In the genomic region with DNA sequence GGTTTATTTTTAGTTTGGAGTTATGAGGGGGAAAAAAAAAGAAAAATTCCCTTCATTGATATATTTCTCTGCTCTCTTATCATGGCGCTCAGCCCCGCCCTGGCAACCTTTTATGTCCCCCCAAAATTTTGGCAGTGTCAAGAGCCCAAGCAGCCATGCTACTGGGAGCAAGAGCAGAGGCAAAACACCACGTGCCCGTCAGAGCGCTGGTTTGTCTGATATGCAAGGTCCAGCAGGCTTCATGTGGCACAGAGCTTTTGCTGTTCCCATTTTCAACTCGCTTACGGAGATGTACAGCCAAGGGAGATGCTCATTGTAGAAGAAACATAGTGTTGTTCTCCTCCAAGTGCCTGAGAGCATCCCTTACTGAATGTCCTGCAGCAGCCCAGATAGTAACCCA, we compare ENCODE assay signal across 22 cellular contexts. TPM values are rescaled to one million over a fixed set of nuclear protein-coding genes. Genes with fewer than 3 reads are reported as not detected.
DNase-seq lines count a peak whose midpoint lies in the region; ATAC-seq lines count a peak whose summit lies in the region.
"Had no signal": no experiment of that assay in that cellular context is flagged by ENCODE, and none has a peak within 500 bp of the region (broad histone marks: within the 10 kb centered on the region; RNA-seq: fewer than 3 reads in every experiment).

No MANE protein-coding gene starts in this region.

- no peak for ATAC-seq in activated T-cell treated with anti-CD3 and anti-CD28 coated beads, Interleukin-2, amount 50 U/mL, for 4 hours
- ATAC-seq: A549, GM12878 had no signal

- no peaks in the 10 kb centered on the region for H3K27me3 Mint-ChIP-seq in activated T-cell treated with anti-CD3 and anti-CD28 coated beads, Interleukin-2, amount 50 U/mL, for 4 hours (ENCODE audit: low read depth)
- H3K27me3 Mint-ChIP-seq: CD4-positive, alpha-beta memory T cell had no signal

- no peak overlapping the region for H3K4me3 Mint-ChIP-seq in activated T-cell treated with anti-CD3 and anti-CD28 coated beads, Interleukin-2, amount 50 U/mL, for 4 hours
- H3K4me3 Mint-ChIP-seq: CD4-positive, alpha-beta memory T cell had no signal

- DNase-seq in Ammon's horn (ENCODE audit: low spot score) (peak; percentile 39), caudate nucleus (lab: John Stamatoyannopoulos, UW) (peak in 8 of 61 donors; percentile 2 to 20 (median 6)), pons (ENCODE audit: low spot score) (peak; percentile 41), DMS53 treated with DMSO at 0.1 percent for 48 hours (lab: John Stamatoyannopoulos, UW; ENCODE audit: unreplicated experiment) (no peak), activated gamma-delta T cell treated with Interleukin-2 at 50 U/mL for 16 hours (no peak), hepatic stellate cell (ENCODE audit: low spot score) (no peak)
- no peak for DNase-seq in activated T-cell treated with anti-CD3 and anti-CD28 coated beads, Interleukin-2, amount 50 U/mL, for 4 hours
- DNase-seq: 8988T; ACHN; AML-193; Calu3; CD4-positive, alpha-beta memory T cell; COR-L47; DMS79; EL; GDM1; GM23248; H7; HCEC 1CT had no signal

- H3K4me1 Mint-ChIP-seq in activated T-cell treated with anti-CD3 and anti-CD28 coated beads, Interleukin-2, amount 50 U/mL, for 4 hours (ENCODE audit: low read depth) = no peaks in the 10 kb centered on the region
- H3K4me1 Mint-ChIP-seq: CD4-positive, alpha-beta memory T cell had no signal

- no peaks in the 10 kb centered on the region for H3K27me3 ChIP-seq in layer of hippocampus (ENCODE audit: control insufficient read depth, insufficient read depth, low read length)

- no peaks in the 10 kb centered on the region for H3K36me3 Mint-ChIP-seq in activated T-cell treated with anti-CD3 and anti-CD28 coated beads, Interleukin-2, amount 50 U/mL, for 4 hours (ENCODE audit: insufficient read depth)
- H3K36me3 Mint-ChIP-seq: CD4-positive, alpha-beta memory T cell had no signal

- no peaks in the 10 kb centered on the region for H3K9me3 Mint-ChIP-seq in activated T-cell treated with anti-CD3 and anti-CD28 coated beads, Interleukin-2, amount 50 U/mL, for 4 hours

- peak overlapping the region; percentile 39 for H3K27ac ChIP-seq in caudate nucleus (ENCODE audit: low read depth, low read length)
- H3K27ac ChIP-seq in layer of hippocampus (ENCODE audit: low read depth, low read length) = peak overlapping the region; percentile 60
- H3K27ac ChIP-seq: A549, GM23248 had no signal

RNA-seq across cellular contexts. Expression of a gene that starts 27.3 kb away (rescaled TPM):
- not detected for total RNA-seq in activated T-cell treated with anti-CD3 and anti-CD28 coated beads, Interleukin-2, amount 50 U/mL, for 4 hours
- total RNA-seq: Calu3; CD4-positive, alpha-beta memory T cell; GM12878; GM23248 had no signal

Comparison
In these comparisons a context has a peak if more than half of its experiments do, and no peak if none do; other contexts are left out.
1. DNase-seq: peak in Ammon's horn (single experiment) and pons (single experiment); none in activated T-cell treated with anti-CD3 and anti-CD28 coated beads, Interleukin-2, amount 50 U/mL, for 4 hours (single experiment), DMS53 treated with DMSO at 0.1 percent for 48 hours (single experiment), activated gamma-delta T cell treated with Interleukin-2 at 50 U/mL for 16 hours (single experiment) and hepatic stellate cell (single experiment).